22 cellular contexts compared by ENCODE assay signal in the genomic region with DNA sequence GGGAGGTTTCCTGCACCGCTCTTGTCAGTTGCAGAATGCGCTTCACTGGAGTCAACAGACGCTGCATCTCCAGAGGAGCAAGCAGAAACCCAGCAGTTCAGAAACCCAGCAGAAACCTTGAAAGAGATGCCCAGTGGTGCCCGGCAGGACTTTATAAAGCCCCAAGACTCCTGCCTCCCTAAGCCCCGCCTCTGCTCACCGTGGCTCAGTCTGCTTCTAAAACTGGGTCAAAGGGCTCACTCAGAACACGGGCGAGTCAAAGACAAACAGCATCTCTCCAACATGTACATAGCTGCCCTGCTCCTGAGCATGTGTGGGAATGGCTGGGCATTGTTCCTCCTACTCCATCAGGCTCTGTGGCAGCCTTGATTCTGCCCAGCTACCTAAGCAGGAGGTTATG. TPM values are rescaled to one million over a fixed set of nuclear protein-coding genes. Genes with fewer than 3 reads are reported as not detected.
DNase-seq lines count a peak whose midpoint lies in the region; ATAC-seq, FAIRE-seq and TF ChIP-seq lines count a peak whose summit lies in the region.
"Had no signal": no experiment of that assay in that cellular context is flagged by ENCODE, and none has a peak within 500 bp of the region (broad histone marks: within the 10 kb centered on the region; RNA-seq: fewer than 3 reads in every experiment).

A gene (minus strand): TSS at position 128 of the 400 bp plus-strand sequence. CDS start 61 bp downstream, at position 67.

- peak; percentile 31 for DNase-seq in activated CD8-positive, alpha-beta memory T cell treated with anti-CD3 and anti-CD28 coated beads, Interleukin-2, amount 10 ng/mL, durations not matched to agents 7 days and 5 days
- DNase-seq in activated CD8-positive, alpha-beta memory T cell treated with anti-CD3 and anti-CD28 coated beads for 24 hours, result no peak
- peak; percentile 70 for DNase-seq in hepatocyte (ENCODE audit: low spot score)
- DNase-seq in pancreas, result peak in 2 of 6 donors; percentile 49 to 67
- no peak for DNase-seq in glutamatergic neuron
- no peak for DNase-seq in ascending aorta (ENCODE audit: low spot score in 2 of 2)
- DNase-seq in NCI-H510A treated with DMSO at 0.1 percent for 48 hours (lab: John Stamatoyannopoulos, UW), result no peak
- DNase-seq: activated CD8-positive, alpha-beta T cell treated with anti-CD3 and anti-CD28 coated beads, Interleukin-2, amount 10 ng/mL, durations not matched to agents 7 days and 5 days; C1 segment of cervical spinal cord; DMS79 treated with DMSO at 0.1 percent for 48 hours; NCI-H774; stimulated activated CD4-positive, alpha-beta T cell treated with anti-CD3 and anti-CD28 coated beads, Interleukin-4, amount 100 ng/mL, for 24 hours; stimulated activated CD8-positive, alpha-beta memory T cell treated with anti-CD3 and anti-CD28 coated beads, Interleukin-4, amount 100 ng/mL, for 48 hours had no signal

- no peak for TF ChIP-seq CTCF in hepatocyte (IDR thresholded peaks at IDR 0.05; ENCODE audit: poor library complexity)
- no peak for TF ChIP-seq CTCF in pancreas (IDR thresholded peaks at IDR 0.05)
- no peak for TF ChIP-seq CTCF in glutamatergic neuron (IDR thresholded peaks at IDR 0.05; ENCODE audit: partially characterized antibody, unreplicated experiment)
- TF ChIP-seq CTCF in ascending aorta (IDR thresholded peaks at IDR 0.05), result no peak

- no peak within 1 kb of the TSS for H2AFZ ChIP-seq in hepatocyte

- H3K4me3 ChIP-seq in hepatocyte (peak within 1 kb of the TSS; percentile 29), pancreas (peak within 1 kb of the TSS in 1 of 4 donors; percentile 17), urinary bladder (ENCODE audit: low read depth, low read length) (no peak within 1 kb of the TSS), ascending aorta (no peak within 1 kb of the TSS)
- H3K4me3 ChIP-seq: tibial nerve had no signal

- H3K79me2 ChIP-seq in hepatocyte, result peaks cover 18% of the 10 kb centered on the region

- no peak for ATAC-seq in activated CD8-positive, alpha-beta memory T cell treated with anti-CD3 and anti-CD28 coated beads, Interleukin-2, amount 10 ng/mL, durations not matched to agents 7 days and 5 days
- ATAC-seq in pancreas, result peak; percentile 49 to 79 (median 72)
- ATAC-seq: activated CD8-positive, alpha-beta T cell treated with anti-CD3 and anti-CD28 coated beads, Interleukin-2, amount 10 ng/mL, durations not matched to agents 7 days and 5 days had no signal

- no peaks in the 10 kb centered on the region for H3K36me3 ChIP-seq in hepatocyte (replicated peaks; ENCODE audit: insufficient read depth, low read depth)
- no peaks in the 10 kb centered on the region for H3K36me3 ChIP-seq in pancreas
- no peaks in the 10 kb centered on the region for H3K36me3 ChIP-seq in urinary bladder (ENCODE audit: insufficient read depth)
- H3K36me3 ChIP-seq in ascending aorta, result no peaks in the 10 kb centered on the region
- H3K36me3 ChIP-seq: tibial nerve had no signal

- H3K9me2 ChIP-seq in hepatocyte (replicated peaks; ENCODE audit: insufficient read depth), result no peaks in the 10 kb centered on the region

- intact Hi-C loops in pancreas (cut with DNase I), result no loop called here
- intact Hi-C loops in ascending aorta (cut with DNase I), result no loop called here

- no peaks in the 10 kb centered on the region for H3K36me3 Mint-ChIP-seq in activated CD8-positive, alpha-beta memory T cell treated with anti-CD3 and anti-CD28 coated beads, Interleukin-2, amount 10 ng/mL, durations not matched to agents 7 days and 5 days
- no peaks in the 10 kb centered on the region for H3K36me3 Mint-ChIP-seq in glutamatergic neuron (ENCODE audit: unreplicated experiment)

- peaks cover 45% of the 10 kb centered on the region for H3K4me1 ChIP-seq in hepatocyte (ENCODE audit: insufficient read depth)
- H3K4me1 ChIP-seq in pancreas, result peaks cover 10 to 18% (median 16%) of the 10 kb centered on the region in 3 donors
- H3K4me1 ChIP-seq in urinary bladder (ENCODE audit: insufficient read depth), result peaks cover 1% of the 10 kb centered on the region
- no peaks in the 10 kb centered on the region for H3K4me1 ChIP-seq in ascending aorta

- no peaks in the 10 kb centered on the region for H3K27me3 ChIP-seq in hepatocyte
- H3K27me3 ChIP-seq in pancreas, result no peaks in the 10 kb centered on the region
- no peaks in the 10 kb centered on the region for H3K27me3 ChIP-seq in ascending aorta
- H3K27me3 ChIP-seq: tibial nerve had no signal

- CTCF ChIA-PET in activated CD8-positive, alpha-beta memory T cell treated with anti-CD3 and anti-CD28 coated beads, Interleukin-2, amount 10 ng/mL, durations not matched to agents 7 days and 5 days (lab: Charles Lee), result interaction anchor here (1.0 to 1.2 kb wide), 2 partner anchors 11 to 15 kb away, joined by 3 read pairs; no protein-coding TSS in a partner anchor

- H3K27ac ChIP-seq in hepatocyte, result peak within 1 kb of the TSS; percentile 72
- no peak within 1 kb of the TSS for H3K27ac ChIP-seq in pancreas
- H3K27ac ChIP-seq in urinary bladder (ENCODE audit: low read depth), result no peak within 1 kb of the TSS
- no peak within 1 kb of the TSS for H3K27ac ChIP-seq in ascending aorta
- H3K27ac ChIP-seq: tibial nerve had no signal

- H4K20me1 ChIP-seq in hepatocyte (ENCODE audit: insufficient read depth, poor library complexity, severe bottlenecking), result no peaks in the 10 kb centered on the region

- peak within 1 kb of the TSS; percentile 70 for H3K4me2 ChIP-seq in hepatocyte

- H3K9me3 Mint-ChIP-seq in activated CD8-positive, alpha-beta memory T cell treated with anti-CD3 and anti-CD28 coated beads, Interleukin-2, amount 10 ng/mL, durations not matched to agents 7 days and 5 days (ENCODE audit: low read depth), result no peaks in the 10 kb centered on the region
- no peaks in the 10 kb centered on the region for H3K9me3 Mint-ChIP-seq in glutamatergic neuron (ENCODE audit: unreplicated experiment)
- H3K9me3 Mint-ChIP-seq: activated T-helper 2 cell treated with anti-CD3 and anti-CD28 coated beads, Interferon-gamma antibody, Interleukin-2, Interleukin-4, amounts not matched to agents 10 μg/mL and 5 μg/mL and 100 μg/mL, durations not matched to agents 14 hours and 24 hours and 36 hours; neural crest cell had no signal

- no peaks in the 10 kb centered on the region for H3K4me1 Mint-ChIP-seq in activated CD8-positive, alpha-beta memory T cell treated with anti-CD3 and anti-CD28 coated beads, Interleukin-2, amount 10 ng/mL, durations not matched to agents 7 days and 5 days
- peaks cover 4% of the 10 kb centered on the region for H3K4me1 Mint-ChIP-seq in glutamatergic neuron (ENCODE audit: low read depth, unreplicated experiment)

- no peak within 1 kb of the TSS for H3K4me3 Mint-ChIP-seq in activated CD8-positive, alpha-beta memory T cell treated with anti-CD3 and anti-CD28 coated beads, Interleukin-2, amount 10 ng/mL, durations not matched to agents 7 days and 5 days
- H3K4me3 Mint-ChIP-seq in glutamatergic neuron (ENCODE audit: unreplicated experiment), result no peak within 1 kb of the TSS
- H3K4me3 Mint-ChIP-seq: activated CD8-positive, alpha-beta T cell treated with anti-CD3 and anti-CD28 coated beads, Interleukin-2, amount 10 ng/mL, durations not matched to agents 7 days and 5 days; neural crest cell had no signal

- peaks cover 6% of the 10 kb centered on the region for H3K9me3 ChIP-seq in hepatocyte (ENCODE audit: low read depth)
- no peaks in the 10 kb centered on the region for H3K9me3 ChIP-seq in pancreas
- no peaks in the 10 kb centered on the region for H3K9me3 ChIP-seq in ascending aorta

- FAIRE-seq in pancreas (lab: Jason Lieb, UNC), result no peak
- FAIRE-seq: GM18507, RCC 7860 had no signal

- WGBS in hepatocyte (ENCODE audit: low lambda C conversion rate, missing lambda C conversion rate), result 53% methylated on average over 8 of the region's 8 CpGs
- 44 to 47% methylated on average over 8 of the region's 8 CpGs for WGBS in pancreas, 2 donors
- WGBS in urinary bladder, result 67% methylated on average over 8 of the region's 8 CpGs

- no peak within 1 kb of the TSS for H3K27ac Mint-ChIP-seq in activated CD8-positive, alpha-beta memory T cell treated with anti-CD3 and anti-CD28 coated beads, Interleukin-2, amount 10 ng/mL, durations not matched to agents 7 days and 5 days
- no peak within 1 kb of the TSS for H3K27ac Mint-ChIP-seq in glutamatergic neuron (ENCODE audit: unreplicated experiment)
- H3K27ac Mint-ChIP-seq: activated CD8-positive, alpha-beta T cell treated with anti-CD3 and anti-CD28 coated beads, Interleukin-2, amount 10 ng/mL, durations not matched to agents 7 days and 5 days; activated T-helper 2 cell treated with anti-CD3 and anti-CD28 coated beads, Interferon-gamma antibody, Interleukin-2, Interleukin-4, amounts not matched to agents 10 μg/mL and 5 μg/mL and 100 μg/mL, durations not matched to agents 14 hours and 24 hours and 36 hours had no signal

- H3K27me3 Mint-ChIP-seq in activated CD8-positive, alpha-beta memory T cell treated with anti-CD3 and anti-CD28 coated beads, Interleukin-2, amount 10 ng/mL, durations not matched to agents 7 days and 5 days, result peaks cover 63% of the 10 kb centered on the region
- no peaks in the 10 kb centered on the region for H3K27me3 Mint-ChIP-seq in glutamatergic neuron (ENCODE audit: unreplicated experiment)

RNA-seq across cellular contexts. Expression of the gene that starts here (rescaled TPM):
- total RNA-seq in activated CD8-positive, alpha-beta memory T cell treated with anti-CD3 and anti-CD28 coated beads, Interleukin-2, amount 10 ng/mL, durations not matched to agents 7 days and 5 days, result not detected
- 188 and 207 TPM in 2 replicates for total RNA-seq in hepatocyte
- polyA plus RNA-seq in hepatocyte, result 119 and 167 TPM in 2 replicates
- 10 to 100 TPM in 1 of 6 donors, under 1 TPM in 3, not detected in 2; 0.26 to 32.2 (median 0.66) TPM for total RNA-seq in pancreas
- polyA plus RNA-seq in pancreas, result 1 to 10 TPM in 1 of 2 donors, under 1 TPM in 1; 0.23 to 5.0 TPM
- 11.6 TPM for total RNA-seq in urinary bladder
- 11.7 TPM for polyA plus RNA-seq in urinary bladder
- not detected for total RNA-seq in glutamatergic neuron (ENCODE audit: unreplicated experiment)
- 6.8 TPM for total RNA-seq in ascending aorta
- total RNA-seq: A172; activated CD8-positive, alpha-beta T cell treated with anti-CD3 and anti-CD28 coated beads, Interleukin-2, amount 10 ng/mL, durations not matched to agents 7 days and 5 days; activated T-helper 2 cell treated with anti-CD3 and anti-CD28 coated beads, Interferon-gamma antibody, Interleukin-2, Interleukin-4, amounts not matched to agents 10 μg/mL and 5 μg/mL and 100 μg/mL, durations not matched to agents 14 hours and 24 hours and 36 hours; fibroblast of villous mesenchyme; lung microvascular endothelial cell; neural crest cell; tibial nerve had no signal

Comparison
In these comparisons a context has a peak if more than half of its experiments do, and no peak if none do; other contexts are left out.
1. Peak in DNase-seq in activated CD8-positive, alpha-beta memory T cell treated with anti-CD3 and anti-CD28 coated beads, Interleukin-2, amount 10 ng/mL, durations not matched to agents 7 days and 5 days; RNA of the gene not detected or under 1 TPM.